In the genomic region with DNA sequence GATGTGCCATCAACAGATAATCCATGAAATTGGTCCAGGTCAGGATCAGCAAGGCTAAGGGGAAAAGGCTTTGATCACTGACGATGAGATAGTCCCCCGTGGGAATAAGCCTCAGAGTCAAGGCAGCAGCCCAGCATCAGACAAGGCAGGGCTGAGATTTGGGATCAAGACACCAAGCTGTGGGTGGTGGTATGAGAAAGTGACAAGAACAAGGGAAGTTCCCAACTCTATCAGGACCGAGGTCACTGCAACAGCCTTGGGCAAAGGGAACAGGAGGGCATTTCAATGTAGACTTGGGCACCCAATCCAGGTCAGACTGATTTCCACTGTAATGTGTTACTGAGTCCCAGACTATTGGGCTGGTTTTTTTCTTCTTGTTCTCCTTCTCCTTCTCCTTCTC, we compare ENCODE assay signal across 16 cellular contexts. TPM values are rescaled to one million over a fixed set of nuclear protein-coding genes. Genes with fewer than 3 reads are reported as not detected.
"Had no signal": no experiment of that assay in that cellular context is flagged by ENCODE, and none has a peak within 500 bp of the region (broad histone marks: within the 10 kb centered on the region; RNA-seq: fewer than 3 reads in every experiment).

No MANE protein-coding gene starts in this region.

- H3K4me3 Mint-ChIP-seq: activated naive CD8-positive, alpha-beta T cell treated with anti-CD3 and anti-CD28 coated beads, Interleukin-2, amount 50 U/mL, for 24 hours; activated T-helper 1 cell treated with anti-CD3 and anti-CD28 coated beads, Interleukin-12 subunit alpha, Interleukin-12 subunit beta, Interleukin-2, Interleukin-4 antibody, amounts not matched to agents 30 ng/mL and 10 ng/mL and 1 ng/mL, durations not matched to agents 14 hours and 24 hours and 36 hours; nephron; stimulated activated naive CD8-positive, alpha-beta T cell treated with anti-CD3 and anti-CD28 coated beads, Interleukin-15, amount 100 ng/mL, for 72 hours had no signal

- H3K9me3 ChIP-seq: ascending aorta, esophagus muscularis mucosa, mucosa of descending colon, ovary, sigmoid colon, thoracic aorta had no signal

- H3K27ac Mint-ChIP-seq: activated naive CD8-positive, alpha-beta T cell treated with anti-CD3 and anti-CD28 coated beads, Interleukin-2, amount 50 U/mL, for 24 hours; activated T-helper 1 cell treated with anti-CD3 and anti-CD28 coated beads, Interleukin-12 subunit alpha, Interleukin-12 subunit beta, Interleukin-2, Interleukin-4 antibody, amounts not matched to agents 30 ng/mL and 10 ng/mL and 1 ng/mL, durations not matched to agents 14 hours and 24 hours and 36 hours; nephron; stimulated activated naive CD8-positive, alpha-beta T cell treated with anti-CD3 and anti-CD28 coated beads, Interleukin-15, amount 100 ng/mL, for 72 hours had no signal

- DNase-seq: activated naive CD4-positive, alpha-beta T cell treated with Interleukin-2 at 50 U/mL for 16 hours; activated naive CD8-positive, alpha-beta T cell treated with anti-CD3 and anti-CD28 coated beads, Interleukin-2, amount 50 U/mL, for 24 hours; head of caudate nucleus; mucosa of descending colon; ovary; sigmoid colon; stimulated activated CD4-positive, alpha-beta T cell treated with anti-CD3 and anti-CD28 coated beads, Interleukin-12 subunit alpha, Interleukin-12 subunit beta, amount 100 ng/mL, for 4 hours; stimulated activated naive CD8-positive, alpha-beta T cell treated with anti-CD3 and anti-CD28 coated beads, Interleukin-15, amount 100 ng/mL, for 72 hours; T-helper 9 cell had no signal

- H3K4me1 ChIP-seq: ascending aorta, esophagus muscularis mucosa, sigmoid colon had no signal

- ATAC-seq: activated naive CD8-positive, alpha-beta T cell treated with anti-CD3 and anti-CD28 coated beads, Interleukin-2, amount 50 U/mL, for 24 hours; mucosa of descending colon; stimulated activated naive CD8-positive, alpha-beta T cell treated with anti-CD3 and anti-CD28 coated beads, Interleukin-15, amount 100 ng/mL, for 72 hours had no signal

- H3K27ac ChIP-seq: ascending aorta, esophagus muscularis mucosa, ovary, sigmoid colon, thoracic aorta had no signal

- H3K36me3 ChIP-seq: ascending aorta, esophagus muscularis mucosa, ovary, sigmoid colon, thoracic aorta had no signal

- H3K4me3 ChIP-seq: ascending aorta, esophagus muscularis mucosa, mucosa of descending colon, ovary, sigmoid colon, thoracic aorta had no signal

- H3K27me3 Mint-ChIP-seq: activated naive CD8-positive, alpha-beta T cell treated with anti-CD3 and anti-CD28 coated beads, Interleukin-2, amount 50 U/mL, for 24 hours had no signal

- H3K9me3 Mint-ChIP-seq: activated naive CD8-positive, alpha-beta T cell treated with anti-CD3 and anti-CD28 coated beads, Interleukin-2, amount 50 U/mL, for 24 hours; nephron; stimulated activated naive CD8-positive, alpha-beta T cell treated with anti-CD3 and anti-CD28 coated beads, Interleukin-15, amount 100 ng/mL, for 72 hours had no signal

- H3K4me1 Mint-ChIP-seq: nephron had no signal

- H3K27me3 ChIP-seq: ascending aorta, esophagus muscularis mucosa, ovary, sigmoid colon had no signal

RNA-seq across cellular contexts. Expression of gene PLEK, which starts 18.7 kb away (rescaled TPM):
- total RNA-seq: bronchial epithelial cell, fibroblast of villous mesenchyme had no signal
